ENCODE assay signal across 8 cellular contexts in genomic region chr4:88592600-88593448, GRCh38. TPM values are rescaled to one million over a fixed set of nuclear protein-coding genes. Genes with fewer than 3 reads are reported as not detected.
A peak's percentile ranks its signal among the peaks of the same experiment; 100 is the strongest.
DNase-seq lines count a peak whose midpoint lies in the region; ATAC-seq, FAIRE-seq and TF ChIP-seq lines count a peak whose summit lies in the region.

No MANE protein-coding gene starts in this region.

- in situ Hi-C loops in astrocyte of the cerebellum (cut with HindIII; ENCODE audit: low sequenced_read_pairs): no loop called here

- peak; percentile 60 for TF ChIP-seq POLR2A in H54 (IDR thresholded peaks at IDR 0.05; ENCODE audit: low read depth, low read length)

- DNase-seq in GM12864 (ENCODE audit: low read depth): peak; percentile 31
- peak; percentile 62 for DNase-seq in H54 (ENCODE audit: insufficient read length, low spot score)
- peak; percentile 76 for DNase-seq in LoVo (ENCODE audit: low spot score)
- DNase-seq in T1000 (lab: John Stamatoyannopoulos, UW): peak; percentile 20
- peak; percentile 12 for DNase-seq in astrocyte of the cerebellum (ENCODE audit: low read depth)
- peak in 49 of 51 donors; percentile 19 to 81 (median 64) for DNase-seq in hypothalamus (lab: John Stamatoyannopoulos, UW)
- DNase-seq in sciatic nerve (ENCODE audit: low spot score): peak; percentile 83
- DNase-seq in NK-92 (lab: John Stamatoyannopoulos, UW; ENCODE audit: unreplicated experiment): no peak

- peak overlapping the region; percentile 84 for H3K4me3 ChIP-seq in GM12864 (ENCODE audit: low read depth, low read length)
- peak overlapping the region; percentile 86 for H3K4me3 ChIP-seq in astrocyte of the cerebellum (ENCODE audit: low read depth, low read length)

- ATAC-seq in sciatic nerve: peak; percentile 95

- no peak for TF ChIP-seq CTCF in GM12864 (IDR thresholded peaks at IDR 0.05; ENCODE audit: low read depth, low read length, missing control alignments)
- no peak for TF ChIP-seq CTCF in astrocyte of the cerebellum (IDR thresholded peaks at IDR 0.05; ENCODE audit: low read depth, low read length, missing control alignments)

- FAIRE-seq in H54 (lab: Jason Lieb, UNC): no peak

- intact Hi-C loops in sciatic nerve (cut with DNase I): no loop called here

RNA-seq across cellular contexts. Expression of gene HERC3, which starts 0.5 kb away (rescaled TPM):
- total RNA-seq in sciatic nerve: 46.5 TPM
